Comparison of ENCODE assay signal across 27 cellular contexts in genomic region chr14:88617479-88617878, GRCh38.
"Had no signal": no experiment of that assay in that cellular context is flagged by ENCODE, and none has a peak within 500 bp of the region (broad histone marks: within the 10 kb centered on the region; RNA-seq: fewer than 3 reads in every experiment).

No MANE protein-coding gene starts in this region.

- H3K9me3 Mint-ChIP-seq: natural killer cell treated with Interleukin-12 subunit alpha and Interleukin-12 subunit beta and Interleukin-15 and Interleukin-18, amount 100 ng/mL, for 72 hours; stimulated activated naive B cell treated with anti-CD40 and anti-IgM and Interleukin-4, amounts not matched to agents 10 μg/mL and 1 μg/mL and 100 μg/mL, for 72 hours had no signal

- H3K27me3 ChIP-seq: ovary, right atrium auricular region, stomach, testis, thyroid gland, transverse colon, upper lobe of left lung, vagina had no signal

- H3K9me3 ChIP-seq: lower lobe of right lung, mucosa of descending colon, ovary, right atrium auricular region, stomach, testis, thyroid gland, transverse colon, upper lobe of left lung, vagina had no signal

- DNase-seq: kidney glomerular epithelial cell; left cardiac atrium; left ventricle myocardium superior; lower lobe of right lung; midbrain; mucosa of descending colon; naive thymus-derived CD4-positive, alpha-beta T cell; ovary; stimulated activated CD4-positive, alpha-beta T cell treated with anti-CD3 and anti-CD28 coated beads, Interleukin-12 subunit alpha, Interleukin-12 subunit beta, amount 100 ng/mL, for 4 hours; stimulated activated CD4-positive, alpha-beta T cell treated with anti-CD3 and anti-CD28 coated beads, Interleukin-15, amount 100 ng/mL, for 24 hours; stimulated activated CD4-positive, alpha-beta T cell treated with anti-CD3 and anti-CD28 coated beads, Interleukin-2, amount 100 ng/mL, for 24 hours; stimulated activated CD4-positive, alpha-beta T cell treated with anti-CD3 and anti-CD28 coated beads, Interleukin-4, amount 100 ng/mL, for 1 hour; stimulated activated naive B cell treated with anti-CD40 and anti-IgM and Interleukin-4, amounts not matched to agents 10 μg/mL and 1 μg/mL and 100 μg/mL, for 72 hours; stimulated activated naive CD8-positive, alpha-beta T cell treated with anti-CD3 and anti-CD28 coated beads, Interleukin-15, Interleukin-2, amounts not matched to agents 100 U/mL and 50 U/mL, for 24 hours; stomach; testis; thyroid gland; transverse colon; upper lobe of left lung had no signal

- H3K27ac ChIP-seq: lower lobe of right lung, ovary, right atrium auricular region, skin epidermis, stomach, testis, thyroid gland, transverse colon, upper lobe of left lung, vagina had no signal

- H3K4me3 Mint-ChIP-seq: naive thymus-derived CD4-positive, alpha-beta T cell; natural killer cell treated with Interleukin-12 subunit alpha and Interleukin-12 subunit beta and Interleukin-15 and Interleukin-18, amount 100 ng/mL, for 72 hours; stimulated activated naive B cell treated with anti-CD40 and anti-IgM and Interleukin-4, amounts not matched to agents 10 μg/mL and 1 μg/mL and 100 μg/mL, for 72 hours had no signal

- H3K36me3 ChIP-seq: ovary had no signal

- H3K27ac Mint-ChIP-seq: natural killer cell treated with Interleukin-12 subunit alpha and Interleukin-12 subunit beta and Interleukin-15 and Interleukin-18, amount 100 ng/mL, for 72 hours; progenitor cell of endocrine pancreas; stimulated activated naive B cell treated with anti-CD40 and anti-IgM and Interleukin-4, amounts not matched to agents 10 μg/mL and 1 μg/mL and 100 μg/mL, for 72 hours had no signal

- H3K36me3 Mint-ChIP-seq: natural killer cell treated with Interleukin-12 subunit alpha and Interleukin-12 subunit beta and Interleukin-15 and Interleukin-18, amount 100 ng/mL, for 72 hours had no signal

- H3K4me1 ChIP-seq: right atrium auricular region, testis, thyroid gland had no signal

- H3K27me3 Mint-ChIP-seq: naive thymus-derived CD4-positive, alpha-beta T cell; natural killer cell treated with Interleukin-12 subunit alpha and Interleukin-12 subunit beta and Interleukin-15 and Interleukin-18, amount 100 ng/mL, for 72 hours; progenitor cell of endocrine pancreas; stimulated activated naive B cell treated with anti-CD40 and anti-IgM and Interleukin-4, amounts not matched to agents 10 μg/mL and 1 μg/mL and 100 μg/mL, for 72 hours had no signal

- FAIRE-seq: keratinocyte had no signal

- ATAC-seq: left cardiac atrium; left lobe of liver; left ventricle myocardium superior; lower lobe of right lung; mucosa of descending colon; naive thymus-derived CD4-positive, alpha-beta T cell; natural killer cell treated with Interleukin-12 subunit alpha and Interleukin-12 subunit beta and Interleukin-15 and Interleukin-18, amount 100 ng/mL, for 72 hours; sciatic nerve; stimulated activated naive B cell treated with anti-CD40 and anti-IgM and Interleukin-4, amounts not matched to agents 10 μg/mL and 1 μg/mL and 100 μg/mL, for 72 hours; stimulated activated naive CD8-positive, alpha-beta T cell treated with anti-CD3 and anti-CD28 coated beads, Interleukin-15, Interleukin-2, amounts not matched to agents 100 U/mL and 50 U/mL, for 24 hours had no signal

- H3K4me3 ChIP-seq: lower lobe of right lung, mucosa of descending colon, ovary, right atrium auricular region, skin epidermis, stomach, testis, thyroid gland, transverse colon, upper lobe of left lung, vagina had no signal
